1 cellular context compared by ENCODE assay signal in genomic region chr21:46054031-46054430, GRCh38.
TF ChIP-seq lines count a peak whose summit lies in the region.

No MANE protein-coding gene starts in this region.

TF ChIP-seq in GM23338, 12 proteins besides CTCF, POLR2A, EP300 and RAD21 (continued from another document):
- TF ChIP-seq ZNF462 (CRISPR knock-in tag; IDR thresholded peaks at IDR 0.05) (no peak), ZNF114 (CRISPR knock-in tag; IDR thresholded peaks at IDR 0.05) (no peak), STAT1 (IDR thresholded peaks at IDR 0.05; ENCODE audit: unreplicated experiment) (no peak), EZH2phosphoT487 (IDR thresholded peaks at IDR 0.05; ENCODE audit: unreplicated experiment) (no peak), POLR2AphosphoS5 (IDR thresholded peaks at IDR 0.05; ENCODE audit: low read depth) (no peak), ETS1 (IDR thresholded peaks at IDR 0.05) (no peak), JUNB (IDR thresholded peaks at IDR 0.05; ENCODE audit: unreplicated experiment) (no peak), EZH2 (IDR thresholded peaks at IDR 0.05; ENCODE audit: low read depth, unreplicated experiment) (no peak), REST (IDR thresholded peaks at IDR 0.05; ENCODE audit: unreplicated experiment) (no peak), ZNF331 (CRISPR knock-in tag; IDR thresholded peaks at IDR 0.05; ENCODE audit: low read depth) (no peak), NANOG (IDR thresholded peaks at IDR 0.05; ENCODE audit: borderline replicate concordance) (no peak)
